Comparison of ENCODE assay signal across 8 cellular contexts in genomic region chr16:71846443-71846842, GRCh38.
DNase-seq lines count a peak whose midpoint lies in the region; ATAC-seq and TF ChIP-seq lines count a peak whose summit lies in the region.

No MANE protein-coding gene starts in this region.

- H3K79me2 ChIP-seq in DOHH2 (ENCODE audit: control insufficient read depth, low read length): peaks cover 31% of the 10 kb centered on the region
- H3K79me2 ChIP-seq in KMS-11 (ENCODE audit: insufficient read depth, low read depth): peaks cover 29% of the 10 kb centered on the region

- H3K27me3 Mint-ChIP-seq in activated naive CD8-positive, alpha-beta T cell treated with anti-CD3 and anti-CD28 coated beads, Interleukin-2, amount 50 U/mL, for 24 hours: no peaks in the 10 kb centered on the region

- H4K20me1 ChIP-seq in DOHH2 (ENCODE audit: control insufficient read depth, insufficient read depth, low read depth, low read length): peaks cover 12% of the 10 kb centered on the region; the same call in 1 of the 2 replicates
- no peaks in the 10 kb centered on the region for H4K20me1 ChIP-seq in KMS-11 (ENCODE audit: insufficient read depth)

- ATAC-seq in activated naive CD8-positive, alpha-beta T cell treated with anti-CD3 and anti-CD28 coated beads, Interleukin-2, amount 50 U/mL, for 24 hours: no peak
- ATAC-seq in stimulated activated effector memory CD8-positive, alpha-beta T cell treated with anti-CD3 and anti-CD28 coated beads, Interleukin-12 subunit alpha, Interleukin-12 subunit beta, amount 100 ng/mL, for 72 hours: no peak
- ATAC-seq in GM19455 (IDR thresholded peaks at IDR 0.05; ENCODE audit: unreplicated experiment) (no peak), GM21381 (IDR thresholded peaks at IDR 0.05; ENCODE audit: unreplicated experiment) (no peak)

- H3K9me3 ChIP-seq in DOHH2 (ENCODE audit: control insufficient read depth, insufficient read depth, low read length) (no peaks in the 10 kb centered on the region), iPS-15b (ENCODE audit: control insufficient read depth, insufficient read depth, low read length) (no peaks in the 10 kb centered on the region)

- H3K27me3 ChIP-seq in DOHH2 (ENCODE audit: control insufficient read depth, low read length) (no peaks in the 10 kb centered on the region), KMS-11 (ENCODE audit: insufficient read depth, low read depth) (no peaks in the 10 kb centered on the region), iPS-15b (ENCODE audit: control insufficient read depth, insufficient read depth, low read length) (no peaks in the 10 kb centered on the region)

- peaks cover 41% of the 10 kb centered on the region for H3K4me1 ChIP-seq in DOHH2 (ENCODE audit: control insufficient read depth, low read length)
- H3K4me1 ChIP-seq in KMS-11 (ENCODE audit: low read depth, poor library complexity, severe bottlenecking): peaks cover 19% of the 10 kb centered on the region
- H3K4me1 ChIP-seq in iPS-15b (ENCODE audit: control insufficient read depth, insufficient read depth, low read length): peaks cover 3% of the 10 kb centered on the region

- no peaks in the 10 kb centered on the region for H3K9me3 Mint-ChIP-seq in activated naive CD8-positive, alpha-beta T cell treated with anti-CD3 and anti-CD28 coated beads, Interleukin-2, amount 50 U/mL, for 24 hours
- H3K9me3 Mint-ChIP-seq in stimulated activated effector memory CD8-positive, alpha-beta T cell treated with anti-CD3 and anti-CD28 coated beads, Interleukin-12 subunit alpha, Interleukin-12 subunit beta, amount 100 ng/mL, for 72 hours: no peaks in the 10 kb centered on the region

- H3K4me3 Mint-ChIP-seq in activated naive CD8-positive, alpha-beta T cell treated with anti-CD3 and anti-CD28 coated beads, Interleukin-2, amount 50 U/mL, for 24 hours: peak overlapping the region; percentile 90
- H3K4me3 Mint-ChIP-seq in stimulated activated effector memory CD8-positive, alpha-beta T cell treated with anti-CD3 and anti-CD28 coated beads, Interleukin-12 subunit alpha, Interleukin-12 subunit beta, amount 100 ng/mL, for 72 hours: peak overlapping the region; percentile 90

- peak overlapping the region; percentile 74 for H3K27ac Mint-ChIP-seq in activated naive CD8-positive, alpha-beta T cell treated with anti-CD3 and anti-CD28 coated beads, Interleukin-2, amount 50 U/mL, for 24 hours
- peak overlapping the region; percentile 97 for H3K27ac Mint-ChIP-seq in stimulated activated effector memory CD8-positive, alpha-beta T cell treated with anti-CD3 and anti-CD28 coated beads, Interleukin-12 subunit alpha, Interleukin-12 subunit beta, amount 100 ng/mL, for 72 hours

- H3F3A ChIP-seq in DOHH2 (ENCODE audit: control insufficient read depth, insufficient read depth): peaks cover 21% of the 10 kb centered on the region

- peaks cover 19% of the 10 kb centered on the region for H3K36me3 Mint-ChIP-seq in activated naive CD8-positive, alpha-beta T cell treated with anti-CD3 and anti-CD28 coated beads, Interleukin-2, amount 50 U/mL, for 24 hours (ENCODE audit: low read depth)
- H3K36me3 Mint-ChIP-seq in stimulated activated effector memory CD8-positive, alpha-beta T cell treated with anti-CD3 and anti-CD28 coated beads, Interleukin-12 subunit alpha, Interleukin-12 subunit beta, amount 100 ng/mL, for 72 hours: peaks cover 57% of the 10 kb centered on the region

- H3K36me3 ChIP-seq in DOHH2 (ENCODE audit: control insufficient read depth, low read length) (peaks cover 39% of the 10 kb centered on the region), KMS-11 (ENCODE audit: insufficient read depth) (peaks cover 4% of the 10 kb centered on the region; the same call in 1 of the 2 replicates), iPS-15b (ENCODE audit: control insufficient read depth, insufficient read depth, low read length) (peaks cover 22% of the 10 kb centered on the region)

- H3K4me2 ChIP-seq in DOHH2 (ENCODE audit: low read length) (peak overlapping the region; percentile 78), KMS-11 (peak overlapping the region; percentile 75)

- H3K9ac ChIP-seq in KMS-11: peak overlapping the region; percentile 75
- peak overlapping the region; percentile 91 for H3K9ac ChIP-seq in iPS-15b (ENCODE audit: low read depth, low read length)

- H3K4me3 ChIP-seq in DOHH2 (ENCODE audit: low read length): peak overlapping the region; percentile 87
- H3K4me3 ChIP-seq in KMS-11 (IDR thresholded peaks at IDR 0.05; ENCODE audit: insufficient read depth, low read depth, low read length): no peak overlapping the region
- peak overlapping the region; percentile 95 for H3K4me3 ChIP-seq in iPS-15b (ENCODE audit: low read depth, low read length)

- H3K9me2 ChIP-seq in DOHH2 (replicated peaks; ENCODE audit: control insufficient read depth, low read length): no peaks in the 10 kb centered on the region

- no peak overlapping the region for H3K27ac ChIP-seq in DOHH2 (ENCODE audit: low read depth, low read length)
- H3K27ac ChIP-seq in KMS-11: peak overlapping the region; percentile 47; the same call in 1 of the 2 replicates

- H3K4me1 Mint-ChIP-seq in activated naive CD8-positive, alpha-beta T cell treated with anti-CD3 and anti-CD28 coated beads, Interleukin-2, amount 50 U/mL, for 24 hours: peaks cover 33% of the 10 kb centered on the region
- peaks cover 64% of the 10 kb centered on the region for H3K4me1 Mint-ChIP-seq in stimulated activated effector memory CD8-positive, alpha-beta T cell treated with anti-CD3 and anti-CD28 coated beads, Interleukin-12 subunit alpha, Interleukin-12 subunit beta, amount 100 ng/mL, for 72 hours

- peak; percentile 9 for DNase-seq in activated naive CD8-positive, alpha-beta T cell treated with anti-CD3 and anti-CD28 coated beads, Interleukin-2, amount 50 U/mL, for 24 hours
- DNase-seq in stimulated activated effector memory CD8-positive, alpha-beta T cell treated with anti-CD3 and anti-CD28 coated beads, Interleukin-12 subunit alpha, Interleukin-12 subunit beta, amount 100 ng/mL, for 72 hours (ENCODE audit: low spot score in 2 of 2): no peak
- DNase-seq in COLO829 (ENCODE audit: low spot score): no peak

- no peak for TF ChIP-seq CTCF in DOHH2 (IDR thresholded peaks at IDR 0.05; ENCODE audit: low read depth, low read length, poor library complexity, severe bottlenecking)
- no peak for TF ChIP-seq CTCF in KMS-11 (conservative IDR thresholded peaks at IDR 0.05; ENCODE audit: low read depth, low read length)

- H2AFZ ChIP-seq in KMS-11 (ENCODE audit: low read depth): peak overlapping the region; percentile 82
